ENCODE assay signal across 10 cellular contexts in genomic region chr7:17305387-17306171, GRCh38. TPM values are rescaled to one million over a fixed set of nuclear protein-coding genes. Genes with fewer than 3 reads are reported as not detected.
A peak's percentile ranks its signal among the peaks of the same experiment; 100 is the strongest.
DNase-seq lines count a peak whose midpoint lies in the region; ATAC-seq and TF ChIP-seq lines count a peak whose summit lies in the region.
"Had no signal": no experiment of that assay in that cellular context is flagged by ENCODE, and none has a peak within 500 bp of the region (broad histone marks: within the 10 kb centered on the region; RNA-seq: fewer than 3 reads in every experiment).

No MANE protein-coding gene starts in this region.

- intact Hi-C loops in transverse colon (cut with DNase I; ENCODE audit: low total_unique reads): no loop called here

- H3K36me3 ChIP-seq in hepatocyte (replicated peaks; ENCODE audit: insufficient read depth, low read depth): no peaks in the 10 kb centered on the region
- peaks cover 0 to 2% (median 0%) of the 10 kb centered on the region in 4 donors for H3K36me3 ChIP-seq in transverse colon
- H3K36me3 ChIP-seq: BLaER1, cardiac muscle cell had no signal

- no peaks in the 10 kb centered on the region for H3K9me2 ChIP-seq in hepatocyte (replicated peaks; ENCODE audit: insufficient read depth)

- H3K4me2 ChIP-seq in hepatocyte: peak overlapping the region; percentile 67
- H3K4me2 ChIP-seq: BLaER1 had no signal

- TF ChIP-seq POLR2A in transverse colon (IDR thresholded peaks at IDR 0.05): no peak

- 71% methylated on average over 6 of the region's 6 CpGs for WGBS in hepatocyte (ENCODE audit: low lambda C conversion rate, missing lambda C conversion rate)
- 63 to 64% methylated on average over 6 of the region's 6 CpGs for WGBS in transverse colon (ENCODE audit: low coverage in 1 of 2), 2 donors

- TF ChIP-seq EP300 in transverse colon (IDR thresholded peaks at IDR 0.05; ENCODE audit: low read depth): no peak

- peaks cover 7% of the 10 kb centered on the region for H3K36me3 Mint-ChIP-seq in activated naive CD4-positive, alpha-beta T cell treated with anti-CD3 and anti-CD28 coated beads, Interleukin-2, amount 10 ng/mL, durations not matched to agents 7 days and 5 days
- peaks cover 2% of the 10 kb centered on the region for H3K36me3 Mint-ChIP-seq in activated naive CD8-positive, alpha-beta T cell

- H3K4me3 ChIP-seq in hepatocyte (no peak overlapping the region), transverse colon (peak overlapping the region in 1 of 4 donors; percentile 3)
- H3K4me3 ChIP-seq: BLaER1, cardiac muscle cell had no signal

- H3K4me3 Mint-ChIP-seq in activated naive CD4-positive, alpha-beta T cell treated with anti-CD3 and anti-CD28 coated beads, Interleukin-2, amount 10 ng/mL, durations not matched to agents 7 days and 5 days: no peak overlapping the region
- H3K4me3 Mint-ChIP-seq in activated naive CD8-positive, alpha-beta T cell: peak overlapping the region; percentile 84

- H3K27ac Mint-ChIP-seq in activated naive CD4-positive, alpha-beta T cell treated with anti-CD3 and anti-CD28 coated beads, Interleukin-2, amount 10 ng/mL, durations not matched to agents 7 days and 5 days: peak overlapping the region; percentile 25
- peak overlapping the region; percentile 96 for H3K27ac Mint-ChIP-seq in activated naive CD8-positive, alpha-beta T cell

- TF ChIP-seq CTCF in hepatocyte (IDR thresholded peaks at IDR 0.05; ENCODE audit: poor library complexity) (no peak), transverse colon (IDR thresholded peaks at IDR 0.05) (no peak)

- H3K9me3 Mint-ChIP-seq in activated naive CD4-positive, alpha-beta T cell treated with anti-CD3 and anti-CD28 coated beads, Interleukin-2, amount 10 ng/mL, durations not matched to agents 7 days and 5 days: no peaks in the 10 kb centered on the region
- no peaks in the 10 kb centered on the region for H3K9me3 Mint-ChIP-seq in activated naive CD8-positive, alpha-beta T cell (ENCODE audit: low read depth)

- H3K27me3 Mint-ChIP-seq in activated naive CD4-positive, alpha-beta T cell treated with anti-CD3 and anti-CD28 coated beads, Interleukin-2, amount 10 ng/mL, durations not matched to agents 7 days and 5 days: no peaks in the 10 kb centered on the region
- H3K27me3 Mint-ChIP-seq in activated naive CD8-positive, alpha-beta T cell: no peaks in the 10 kb centered on the region

- H2AFZ ChIP-seq in hepatocyte: no peak overlapping the region

- ATAC-seq in GM21526 (IDR thresholded peaks at IDR 0.05; ENCODE audit: low FRiP score, unreplicated experiment): no peak

- CTCF ChIA-PET in activated naive CD4-positive, alpha-beta T cell treated with anti-CD3 and anti-CD28 coated beads, Interleukin-2, amount 10 ng/mL, durations not matched to agents 7 days and 5 days (lab: Charles Lee): interaction anchor here (1.0 to 1.9 kb wide), 3 partner anchors 11 to 326 kb away, joined by 3 to 6 read pairs (median 3); no protein-coding TSS in a partner anchor

- H3K4me1 ChIP-seq in hepatocyte (ENCODE audit: insufficient read depth) (peaks cover 28% of the 10 kb centered on the region), transverse colon (peaks cover 0 to 55% (median 35%) of the 10 kb centered on the region in 4 donors)
- H3K4me1 ChIP-seq: BLaER1 had no signal

- peaks cover 34% of the 10 kb centered on the region for H4K20me1 ChIP-seq in hepatocyte (ENCODE audit: insufficient read depth, poor library complexity, severe bottlenecking)
- H4K20me1 ChIP-seq: BLaER1 had no signal

- peaks cover 100% of the 10 kb centered on the region for H3K79me2 ChIP-seq in hepatocyte

- H3K27ac ChIP-seq in hepatocyte (no peak overlapping the region), transverse colon (peak overlapping the region; percentile 43 to 98 (median 55))
- H3K27ac ChIP-seq: BLaER1, cardiac muscle cell had no signal

- H3K4me1 Mint-ChIP-seq in activated naive CD4-positive, alpha-beta T cell treated with anti-CD3 and anti-CD28 coated beads, Interleukin-2, amount 10 ng/mL, durations not matched to agents 7 days and 5 days: peaks cover 41% of the 10 kb centered on the region
- H3K4me1 Mint-ChIP-seq in activated naive CD8-positive, alpha-beta T cell (ENCODE audit: low read depth): peaks cover 37% of the 10 kb centered on the region

- H3K9me3 ChIP-seq in hepatocyte (ENCODE audit: low read depth): no peaks in the 10 kb centered on the region
- H3K9me3 ChIP-seq in transverse colon: no peaks in the 10 kb centered on the region
- H3K9me3 ChIP-seq: BLaER1 had no signal

- no peaks in the 10 kb centered on the region for H3K27me3 ChIP-seq in hepatocyte
- H3K27me3 ChIP-seq in transverse colon: no peaks in the 10 kb centered on the region

- DNase-seq in activated naive CD4-positive, alpha-beta T cell treated with anti-CD3 and anti-CD28 coated beads, Interleukin-2, amount 10 ng/mL, durations not matched to agents 7 days and 5 days: no peak
- DNase-seq in activated naive CD4-positive, alpha-beta T cell treated with Interleukin-2 at 50 U/mL for 16 hours: no peak
- DNase-seq in hepatocyte (ENCODE audit: low spot score) (no peak), transverse colon (no peak), cerebellar cortex (ENCODE audit: low spot score) (no peak)
- no peak for DNase-seq in stimulated activated CD4-positive, alpha-beta T cell treated with anti-CD3 and anti-CD28 coated beads, Interleukin-15, amount 100 ng/mL, for 24 hours

- in situ Hi-C loops in transverse colon (cut with MboI; ENCODE audit: low pct_ligation_motif_present in 1 of 4, low pct_unique_long_range_greater_than_20kb in 1 of 4, low sequenced_read_pairs in 3 of 4): loop anchor here (10.0 to 25.0 kb wide), 4 partner anchors 229 to 332 kb away; no protein-coding TSS in a partner anchor

RNA-seq across cellular contexts. Expression of gene AHR, which starts 7.1 kb away (rescaled TPM):
- total RNA-seq in hepatocyte (67.1 and 69.8 TPM in 2 replicates), transverse colon (10 to 100 TPM; 18.1 to 54.6 (median 43.7) TPM)
- polyA plus RNA-seq in hepatocyte: 10.6 and 11.0 TPM in 2 replicates
